11 cellular contexts compared by ENCODE assay signal in the genomic region with DNA sequence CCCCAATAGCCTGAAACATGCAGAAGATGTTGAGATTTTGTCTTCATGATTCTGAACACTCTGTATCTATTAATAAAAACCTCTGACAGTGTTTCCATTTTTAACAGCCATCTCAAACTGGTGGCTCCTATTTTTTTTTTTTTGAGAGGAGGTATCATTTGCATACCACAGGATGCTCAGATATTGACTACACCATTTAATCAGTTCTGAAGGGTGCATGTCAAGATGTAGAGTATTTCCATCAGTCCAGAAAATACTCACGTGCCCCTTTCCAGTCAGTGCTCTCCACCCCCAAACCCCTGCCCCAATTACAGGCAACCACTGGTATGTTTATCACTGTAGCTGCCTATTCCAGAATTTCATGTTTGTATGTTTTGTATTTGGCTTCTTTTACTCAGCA.
DNase-seq lines count a peak whose midpoint lies in the region; ATAC-seq, FAIRE-seq and TF ChIP-seq lines count a peak whose summit lies in the region.
"Had no signal": no experiment of that assay in that cellular context is flagged by ENCODE, and none has a peak within 500 bp of the region (broad histone marks: within the 10 kb centered on the region; RNA-seq: fewer than 3 reads in every experiment).

No MANE protein-coding gene starts in this region.

- H3K4me3 ChIP-seq in GM12865 (ENCODE audit: low read depth, low read length) = no peak overlapping the region
- H3K4me3 ChIP-seq in mesenchymal stem cell (ENCODE audit: insufficient read depth in 1 of 2, low read depth in 1 of 2, low read length in 2 of 2) = no peak overlapping the region
- H3K4me3 ChIP-seq: esophagus muscularis mucosa, psoas muscle had no signal

- H3K36me3 Mint-ChIP-seq in activated CD4-positive, alpha-beta memory T cell treated with anti-CD3 and anti-CD28 coated beads, Interleukin-2, amount 10 ng/mL, durations not matched to agents 7 days and 5 days (ENCODE audit: low read depth) = peaks cover 72% of the 10 kb centered on the region

- TF ChIP-seq CTCF in GM12865 (IDR thresholded peaks at IDR 0.05; ENCODE audit: insufficient read depth, low read depth, low read length, missing control alignments) = no peak

- no peak overlapping the region for H2BK5ac ChIP-seq in mesenchymal stem cell (ENCODE audit: low read depth, low read length, poor library complexity, severe bottlenecking)

- H3K27ac ChIP-seq in mesenchymal stem cell (ENCODE audit: low read length, poor library complexity, severe bottlenecking) = no peak overlapping the region
- H3K27ac ChIP-seq: esophagus muscularis mucosa, psoas muscle had no signal

- no peaks in the 10 kb centered on the region for H3K36me3 ChIP-seq in mesenchymal stem cell (ENCODE audit: control insufficient read depth in 1 of 2, insufficient read depth in 2 of 2, low read depth in 1 of 2, low read length in 2 of 2)
- H3K36me3 ChIP-seq: esophagus muscularis mucosa had no signal

- no peak overlapping the region for H3K9ac ChIP-seq in mesenchymal stem cell (ENCODE audit: low read length)

- no peak overlapping the region for H2BK15ac ChIP-seq in mesenchymal stem cell (ENCODE audit: low read depth, poor library complexity, severe bottlenecking)

- H3K14ac ChIP-seq in mesenchymal stem cell (ENCODE audit: low read length in 2 of 2) = no peak overlapping the region

- no peaks in the 10 kb centered on the region for H3K79me1 ChIP-seq in mesenchymal stem cell (replicated peaks; ENCODE audit: low read length, poor library complexity, severe bottlenecking)

- no peaks in the 10 kb centered on the region for H3K9me3 ChIP-seq in mesenchymal stem cell (ENCODE audit: control insufficient read depth, low read length)
- H3K9me3 ChIP-seq: esophagus muscularis mucosa, psoas muscle had no signal

- peak; percentile 67 for DNase-seq in GM12865 (ENCODE audit: low read depth)
- no peak for DNase-seq in GM19239 (ENCODE audit: insufficient read length, low spot score)
- no peak for DNase-seq in activated CD4-positive, alpha-beta memory T cell treated with anti-CD3 and anti-CD28 coated beads, Interleukin-2, amount 10 ng/mL, durations not matched to agents 7 days and 5 days
- no peak for DNase-seq in posterior vena cava (ENCODE audit: low spot score)
- DNase-seq in GF-D8 (lab: John Stamatoyannopoulos, UW) = no peak
- DNase-seq in globus pallidus (ENCODE audit: low spot score) = no peak
- DNase-seq in mesenchymal stem cell = no peak
- DNase-seq: MV-4-11, psoas muscle had no signal

- H3K27ac Mint-ChIP-seq in activated CD4-positive, alpha-beta memory T cell treated with anti-CD3 and anti-CD28 coated beads, Interleukin-2, amount 10 ng/mL, durations not matched to agents 7 days and 5 days = peak overlapping the region; percentile 33

- H3K4me3 Mint-ChIP-seq in activated CD4-positive, alpha-beta memory T cell treated with anti-CD3 and anti-CD28 coated beads, Interleukin-2, amount 10 ng/mL, durations not matched to agents 7 days and 5 days = no peak overlapping the region

- no peaks in the 10 kb centered on the region for H3K4me1 ChIP-seq in mesenchymal stem cell (ENCODE audit: control insufficient read depth, insufficient read depth, low read depth, low read length)
- H3K4me1 ChIP-seq: psoas muscle had no signal

- H3K27me3 ChIP-seq in mesenchymal stem cell (ENCODE audit: control insufficient read depth in 1 of 2, insufficient read depth in 1 of 2, low read length in 2 of 2) = peaks cover 0 to 49% of the 10 kb centered on the region in 2 experiments
- H3K27me3 ChIP-seq: esophagus muscularis mucosa had no signal

- peak; percentile 62 for ATAC-seq in HG02973 (IDR thresholded peaks at IDR 0.05; ENCODE audit: unreplicated experiment)
- ATAC-seq: psoas muscle had no signal

- CTCF ChIA-PET in activated CD4-positive, alpha-beta memory T cell treated with anti-CD3 and anti-CD28 coated beads, Interleukin-2, amount 10 ng/mL, durations not matched to agents 7 days and 5 days (lab: Charles Lee) = no interaction called here

- POLR2A ChIA-PET in activated CD4-positive, alpha-beta memory T cell treated with anti-CD3 and anti-CD28 coated beads, Interleukin-2, amount 10 ng/mL, durations not matched to agents 7 days and 5 days (lab: Charles Lee) = interaction anchor here (0.7 to 1.4 kb wide), 3 partner anchors 19 to 87 kb away, joined by 3 to 4 read pairs (median 4); no protein-coding TSS in a partner anchor

- no peak overlapping the region for H3K18ac ChIP-seq in mesenchymal stem cell (ENCODE audit: low read depth in 1 of 2, low read length in 2 of 2)

- no peak overlapping the region for H4K8ac ChIP-seq in mesenchymal stem cell (ENCODE audit: low read length)

- no peak overlapping the region for H2BK120ac ChIP-seq in mesenchymal stem cell (ENCODE audit: low read depth, low read length)

- H2AK5ac ChIP-seq in mesenchymal stem cell (ENCODE audit: low read length, severe bottlenecking) = no peak overlapping the region

- no peak overlapping the region for H3K4ac ChIP-seq in mesenchymal stem cell (ENCODE audit: low read depth in 1 of 2, low read length in 2 of 2)

- H3K4me2 ChIP-seq in mesenchymal stem cell (ENCODE audit: low read length, poor library complexity, severe bottlenecking) = no peak overlapping the region

- H2BK12ac ChIP-seq in mesenchymal stem cell (ENCODE audit: low read length in 2 of 2) = no peak overlapping the region

- 71% methylated on average over 1 of the region's 1 CpG for WGBS in mesenchymal stem cell

- intact Hi-C loops in posterior vena cava (cut with DNase I) = loop anchor here (5.0 kb wide), 1 partner anchor 216 kb away; no protein-coding TSS in a partner anchor

- no peaks in the 10 kb centered on the region for H3K27me3 Mint-ChIP-seq in activated CD4-positive, alpha-beta memory T cell treated with anti-CD3 and anti-CD28 coated beads, Interleukin-2, amount 10 ng/mL, durations not matched to agents 7 days and 5 days

- no peaks in the 10 kb centered on the region for H3K9me3 Mint-ChIP-seq in activated CD4-positive, alpha-beta memory T cell treated with anti-CD3 and anti-CD28 coated beads, Interleukin-2, amount 10 ng/mL, durations not matched to agents 7 days and 5 days

- no peak overlapping the region for H4K91ac ChIP-seq in mesenchymal stem cell (ENCODE audit: low read length)

- FAIRE-seq in GM19239 (lab: Jason Lieb, UNC) = peak; percentile 96

- no peak overlapping the region for H2AFZ ChIP-seq in mesenchymal stem cell (ENCODE audit: low read depth, low read length)

- peaks cover 51% of the 10 kb centered on the region for H3K4me1 Mint-ChIP-seq in activated CD4-positive, alpha-beta memory T cell treated with anti-CD3 and anti-CD28 coated beads, Interleukin-2, amount 10 ng/mL, durations not matched to agents 7 days and 5 days

- no peak overlapping the region for H3K23ac ChIP-seq in mesenchymal stem cell (ENCODE audit: low read length in 2 of 2)
